Comparison of ENCODE assay signal across 12 cellular contexts in genomic region chr12:26319511-26319910, GRCh38.
DNase-seq lines count a peak whose midpoint lies in the region; ATAC-seq and TF ChIP-seq lines count a peak whose summit lies in the region.
"Had no signal": no experiment of that assay in that cellular context is flagged by ENCODE, and none has a peak within 500 bp of the region (broad histone marks: within the 10 kb centered on the region; RNA-seq: fewer than 3 reads in every experiment).

No MANE protein-coding gene starts in this region.

- ATAC-seq in WTC11 = no peak
- ATAC-seq in heart right ventricle = peak; percentile 68 to 92 (median 82)
- ATAC-seq in activated CD4-positive, alpha-beta T cell treated with anti-CD3 and anti-CD28 coated beads for 36 hours = no peak
- no peak for ATAC-seq in GM19467 (IDR thresholded peaks at IDR 0.05; ENCODE audit: unreplicated experiment)
- ATAC-seq: activated T-helper 17 cell treated with anti-CD3 and anti-CD28 coated beads, Interleukin-2, amount 50 U/mL, for 72 hours; stimulated activated naive CD8-positive, alpha-beta T cell treated with anti-CD3 and anti-CD28 coated beads, Interleukin-15, Interleukin-2, amounts not matched to agents 100 U/mL and 50 U/mL, for 24 hours; T-helper 17 cell had no signal

- intact Hi-C loops in heart right ventricle (cut with DNase I) = no loop called here
- intact Hi-C loops in activated CD4-positive, alpha-beta T cell treated with anti-CD3 and anti-CD28 coated beads for 36 hours (cut with DNase I, micrococcal nuclease) = loop anchor here in 1 of 2 experiments (2.0 kb wide), 1 partner anchor 45 kb away; no protein-coding TSS in a partner anchor

- POLR2A ChIA-PET in WTC11 (lab: Charles Lee) = no interaction called here
- POLR2A ChIA-PET in activated CD4-positive, alpha-beta T cell treated with anti-CD3 and anti-CD28 coated beads for 36 hours (lab: Charles Lee) = no interaction called here

- H3K4me3 ChIP-seq in heart right ventricle = no peak overlapping the region

- peaks cover 0 to 9% (median 0%) of the 10 kb centered on the region in 11 donors for H3K9me3 ChIP-seq in heart right ventricle

- peaks cover 7% of the 10 kb centered on the region for H3K27me3 Mint-ChIP-seq in WTC11 (ENCODE audit: low read depth)
- peaks cover 10% of the 10 kb centered on the region for H3K27me3 Mint-ChIP-seq in activated CD4-positive, alpha-beta T cell treated with anti-CD3 and anti-CD28 coated beads for 36 hours
- H3K27me3 Mint-ChIP-seq: T-helper 17 cell had no signal

- peak; percentile 65 for DNase-seq in GM03348 (ENCODE audit: low spot score)
- DNase-seq in WTC11 (ENCODE audit: low spot score) = no peak
- peak in 1 of 2 donors; percentile 55 for DNase-seq in heart right ventricle
- DNase-seq in renal cortical epithelial cell (ENCODE audit: low read depth) = peak; percentile 98
- no peak for DNase-seq in activated CD4-positive, alpha-beta T cell treated with anti-CD3 and anti-CD28 coated beads for 36 hours
- DNase-seq in OCI-M2 (lab: John Stamatoyannopoulos, UW; ENCODE audit: unreplicated experiment) = no peak
- no peak for DNase-seq in GM19238 (ENCODE audit: insufficient read length, low spot score)
- DNase-seq: stimulated activated naive CD8-positive, alpha-beta T cell treated with anti-CD3 and anti-CD28 coated beads, Interleukin-15, Interleukin-2, amounts not matched to agents 100 U/mL and 50 U/mL, for 24 hours; T-helper 17 cell had no signal

- peaks cover 16% of the 10 kb centered on the region for H3K9me3 Mint-ChIP-seq in WTC11
- peaks cover 8% of the 10 kb centered on the region for H3K9me3 Mint-ChIP-seq in activated CD4-positive, alpha-beta T cell treated with anti-CD3 and anti-CD28 coated beads for 36 hours (ENCODE audit: low read depth)

- H3K27ac ChIP-seq in heart right ventricle = peak overlapping the region in 3 of 10 donors; percentile 19 to 40 (median 37)
- H3K27ac ChIP-seq: parathyroid adenoma had no signal

- no peaks in the 10 kb centered on the region for H3K27me3 ChIP-seq in heart right ventricle

- H3K4me1 ChIP-seq in heart right ventricle = peaks cover 0 to 21% (median 15%) of the 10 kb centered on the region in 9 donors
- H3K4me1 ChIP-seq: parathyroid adenoma had no signal

- 70 to 72% methylated on average over 5 of the region's 5 CpGs for WGBS in heart right ventricle, 2 donors

- H3K4me3 Mint-ChIP-seq in WTC11 = no peak overlapping the region
- H3K4me3 Mint-ChIP-seq in activated CD4-positive, alpha-beta T cell treated with anti-CD3 and anti-CD28 coated beads for 36 hours = no peak overlapping the region
- H3K4me3 Mint-ChIP-seq: activated T-helper 17 cell treated with anti-CD3 and anti-CD28 coated beads, Interleukin-2, amount 50 U/mL, for 72 hours; T-helper 17 cell had no signal

- CTCF ChIA-PET in WTC11 (lab: Charles Lee) = no interaction called here
- CTCF ChIA-PET in activated CD4-positive, alpha-beta T cell treated with anti-CD3 and anti-CD28 coated beads for 36 hours (lab: Charles Lee) = no interaction called here

- 0 out of 2 replicates have a peak overlapping the region, but pooled peaks have one; percentile 26 for H3K27ac Mint-ChIP-seq in WTC11
- H3K27ac Mint-ChIP-seq in activated CD4-positive, alpha-beta T cell treated with anti-CD3 and anti-CD28 coated beads for 36 hours = no peak overlapping the region
- H3K27ac Mint-ChIP-seq: activated T-helper 17 cell treated with anti-CD3 and anti-CD28 coated beads, Interleukin-2, amount 50 U/mL, for 72 hours; T-helper 17 cell had no signal

- H3K36me3 ChIP-seq in heart right ventricle = no peaks in the 10 kb centered on the region

- TF ChIP-seq CTCF in WTC11 (IDR thresholded peaks at IDR 0.05) = no peak
- TF ChIP-seq CTCF in heart right ventricle (IDR thresholded peaks at IDR 0.05) = no peak

- no peaks in the 10 kb centered on the region; the same call in 1 of the 2 replicates for H3K4me1 Mint-ChIP-seq in WTC11
- H3K4me1 Mint-ChIP-seq in activated CD4-positive, alpha-beta T cell treated with anti-CD3 and anti-CD28 coated beads for 36 hours = peaks cover 10% of the 10 kb centered on the region
- H3K4me1 Mint-ChIP-seq: T-helper 17 cell had no signal

- peaks cover 11% of the 10 kb centered on the region for H3K36me3 Mint-ChIP-seq in WTC11
- H3K36me3 Mint-ChIP-seq in activated CD4-positive, alpha-beta T cell treated with anti-CD3 and anti-CD28 coated beads for 36 hours (ENCODE audit: low read depth) = peaks cover 2% of the 10 kb centered on the region

TF ChIP-seq in WTC11, 78 proteins besides CTCF, POLR2A, EP300 and RAD21:
- no peak for TF ChIP-seq MYBL2 (CRISPR knock-in tag; IDR thresholded peaks at IDR 0.05)
TF ChIP-seq in WTC11: peak in this region for 0.

Comparison
In these comparisons a context has a peak if more than half of its experiments do, and no peak if none do; other contexts are left out.
1. DNase-seq: peak in GM03348 (single experiment) and renal cortical epithelial cell (single experiment); none in WTC11 (single experiment), activated CD4-positive, alpha-beta T cell treated with anti-CD3 and anti-CD28 coated beads for 36 hours (single experiment), OCI-M2 (single experiment) and GM19238 (single experiment).
2. ATAC-seq: peak in heart right ventricle (8 of 8); none in WTC11 (single experiment), activated CD4-positive, alpha-beta T cell treated with anti-CD3 and anti-CD28 coated beads for 36 hours (single experiment) and GM19467 (single experiment).